ENCODE assay signal across 25 cellular contexts in the genomic region with DNA sequence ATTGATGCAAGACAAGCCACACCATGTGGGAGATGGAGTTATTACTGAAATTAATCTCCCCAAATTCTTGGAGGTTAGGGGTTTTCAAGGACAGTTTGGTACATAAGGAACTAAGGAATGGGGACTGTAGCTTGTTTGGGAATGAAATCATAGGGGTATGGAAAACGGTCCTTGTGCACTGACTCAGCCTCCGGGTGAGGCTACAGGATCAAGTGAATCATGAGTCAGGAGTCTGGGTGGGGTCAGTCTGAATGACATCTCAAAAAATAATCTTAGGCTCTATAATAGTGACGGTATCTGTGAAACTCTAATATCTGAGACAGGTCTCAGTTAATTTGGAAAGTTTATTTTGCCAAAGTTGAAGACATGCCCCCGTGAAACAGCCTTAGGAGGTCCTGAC.
DNase-seq lines count a peak whose midpoint lies in the region; ATAC-seq, FAIRE-seq and TF ChIP-seq lines count a peak whose summit lies in the region.
"Had no signal": no experiment of that assay in that cellular context is flagged by ENCODE, and none has a peak within 500 bp of the region (broad histone marks: within the 10 kb centered on the region; RNA-seq: fewer than 3 reads in every experiment).

No MANE protein-coding gene starts in this region.

- no peaks in the 10 kb centered on the region for H3K79me2 ChIP-seq in astrocyte (ENCODE audit: insufficient read depth, low read length)
- no peaks in the 10 kb centered on the region for H3K79me2 ChIP-seq in smooth muscle cell (ENCODE audit: low read depth)

- H4K20me1 ChIP-seq in astrocyte (ENCODE audit: insufficient read depth, low read length) (no peaks in the 10 kb centered on the region), smooth muscle cell (ENCODE audit: low read depth) (no peaks in the 10 kb centered on the region)

- FAIRE-seq in A549 (lab: Jason Lieb, UNC) = peak; percentile 95
- no peak for FAIRE-seq in astrocyte (lab: Jason Lieb, UNC)

- H3K4me2 ChIP-seq in A549 = no peak overlapping the region
- no peak overlapping the region for H3K4me2 ChIP-seq in astrocyte (ENCODE audit: low read length)
- no peak overlapping the region for H3K4me2 ChIP-seq in smooth muscle cell
- H3K4me2 ChIP-seq: KMS-11 had no signal

- no peaks in the 10 kb centered on the region for H3K36me3 Mint-ChIP-seq in astrocyte (ENCODE audit: low read depth, unreplicated experiment)
- no peaks in the 10 kb centered on the region for H3K36me3 Mint-ChIP-seq in effector memory CD8-positive, alpha-beta T cell (ENCODE audit: insufficient read depth)
- H3K36me3 Mint-ChIP-seq: activated CD8-positive, alpha-beta memory T cell treated with anti-CD3 and anti-CD28 coated beads, Interleukin-2, amount 10 ng/mL, durations not matched to agents 7 days and 5 days; natural killer cell; T-cell had no signal

- 6% methylated on average over 4 of the region's 4 CpGs for WGBS in A549 (ENCODE audit: missing lambda C conversion rate)
- WGBS in smooth muscle cell (ENCODE audit: low lambda C conversion rate) = 73% methylated on average over 4 of the region's 4 CpGs

- no peaks in the 10 kb centered on the region for H3F3A ChIP-seq in smooth muscle cell (ENCODE audit: low read depth)

- no peak overlapping the region for H2AFZ ChIP-seq in astrocyte (ENCODE audit: low read depth, low read length)
- H2AFZ ChIP-seq in smooth muscle cell (ENCODE audit: low read depth) = no peak overlapping the region

- no peak overlapping the region for H3K27ac ChIP-seq in A549
- no peak overlapping the region for H3K27ac ChIP-seq in astrocyte (ENCODE audit: low read depth, low read length)
- H3K27ac ChIP-seq in foreskin keratinocyte = peak overlapping the region; percentile 97
- no peak overlapping the region for H3K27ac ChIP-seq in smooth muscle cell (ENCODE audit: low read depth)
- H3K27ac ChIP-seq: C4-2B, KMS-11, ovary, right atrium auricular region, tibial nerve had no signal

- TF ChIP-seq EP300 in A549 (IDR thresholded peaks at IDR 0.05) = no peak

- DNase-seq in A549 (ENCODE audit: low read depth in 1 of 2, low spot score in 1 of 2) (peak in 1 of 2 experiments; percentile 4), HS-27A (ENCODE audit: low read depth) (peak; percentile 48), astrocyte (ENCODE audit: low read depth) (peak; percentile 3), foreskin keratinocyte (peak; percentile 34 to 68), smooth muscle cell (lab: John Stamatoyannopoulos, UW; ENCODE audit: unreplicated experiment) (no peak), SIG-M5 (lab: John Stamatoyannopoulos, UW) (no peak)
- DNase-seq in effector memory CD8-positive, alpha-beta T cell = no peak
- DNase-seq: activated CD4-positive, alpha-beta T cell treated with anti-CD3 and anti-CD28 coated beads for 4 hours; activated CD8-positive, alpha-beta memory T cell treated with anti-CD3 and anti-CD28 coated beads, Interleukin-2, amount 10 ng/mL, durations not matched to agents 7 days and 5 days; activated naive CD4-positive, alpha-beta T cell treated with anti-CD3 and anti-CD28 coated beads, Interleukin-2, amount 50 U/mL, for 16 hours; left cardiac atrium; natural killer cell; NCI-H1694 treated with DMSO at 0.1 percent for 48 hours; NCI-H69; ovary; SHP77 treated with DMSO at 0.1 percent for 48 hours; stimulated activated naive CD8-positive, alpha-beta T cell treated with anti-CD3 and anti-CD28 coated beads, Interleukin-15, amount 100 ng/mL, for 72 hours; T-cell had no signal

- H3K4me1 Mint-ChIP-seq in astrocyte (ENCODE audit: low read depth, unreplicated experiment) = no peaks in the 10 kb centered on the region
- no peaks in the 10 kb centered on the region for H3K4me1 Mint-ChIP-seq in effector memory CD8-positive, alpha-beta T cell (ENCODE audit: low read depth in 2 of 2)
- H3K4me1 Mint-ChIP-seq: activated CD8-positive, alpha-beta memory T cell treated with anti-CD3 and anti-CD28 coated beads, Interleukin-2, amount 10 ng/mL, durations not matched to agents 7 days and 5 days; natural killer cell; stimulated activated naive CD8-positive, alpha-beta T cell treated with anti-CD3 and anti-CD28 coated beads, Interleukin-15, amount 100 ng/mL, for 72 hours; T-cell had no signal

- no peak overlapping the region for H3K4me3 Mint-ChIP-seq in astrocyte (ENCODE audit: unreplicated experiment)
- H3K4me3 Mint-ChIP-seq in effector memory CD8-positive, alpha-beta T cell = no peak overlapping the region
- H3K4me3 Mint-ChIP-seq: activated CD8-positive, alpha-beta memory T cell treated with anti-CD3 and anti-CD28 coated beads, Interleukin-2, amount 10 ng/mL, durations not matched to agents 7 days and 5 days; activated T-helper 1 cell treated with anti-CD3 and anti-CD28 coated beads, Interleukin-12 subunit alpha, Interleukin-12 subunit beta, Interleukin-2, Interleukin-4 antibody, amounts not matched to agents 30 ng/mL and 10 ng/mL and 1 ng/mL, durations not matched to agents 14 hours and 24 hours and 36 hours; natural killer cell; stimulated activated naive CD8-positive, alpha-beta T cell treated with anti-CD3 and anti-CD28 coated beads, Interleukin-15, amount 100 ng/mL, for 72 hours; T-cell had no signal

- H3K36me3 ChIP-seq in astrocyte (ENCODE audit: insufficient read depth, low read length) = no peaks in the 10 kb centered on the region
- H3K36me3 ChIP-seq in smooth muscle cell (ENCODE audit: low read depth) = no peaks in the 10 kb centered on the region
- H3K36me3 ChIP-seq: HAP-1, ovary, right atrium auricular region, tibial nerve had no signal

- no peak for TF ChIP-seq RAD21 in A549 (conservative IDR thresholded peaks at IDR 0.05 in 1 of 2, IDR thresholded peaks at IDR 0.05 in 1 of 2)

- no peaks in the 10 kb centered on the region for H3K27me3 ChIP-seq in astrocyte (ENCODE audit: insufficient read depth, low read length)
- H3K27me3 ChIP-seq in foreskin keratinocyte = no peaks in the 10 kb centered on the region
- H3K27me3 ChIP-seq in smooth muscle cell (ENCODE audit: low read depth) = no peaks in the 10 kb centered on the region
- H3K27me3 ChIP-seq: ovary, right atrium auricular region, tibial nerve had no signal

- no peaks in the 10 kb centered on the region for H3K9me3 ChIP-seq in A549
- H3K9me3 ChIP-seq in astrocyte (ENCODE audit: insufficient read depth, low read depth, low read length) = no peaks in the 10 kb centered on the region
- H3K9me3 ChIP-seq in smooth muscle cell (replicated peaks; ENCODE audit: low read depth) = peaks cover 7% of the 10 kb centered on the region
- H3K9me3 ChIP-seq: HAP-1, ovary, tibial nerve had no signal

- H3K27me3 Mint-ChIP-seq in astrocyte (ENCODE audit: low read depth, unreplicated experiment) = no peaks in the 10 kb centered on the region
- no peaks in the 10 kb centered on the region for H3K27me3 Mint-ChIP-seq in effector memory CD8-positive, alpha-beta T cell
- H3K27me3 Mint-ChIP-seq: activated CD8-positive, alpha-beta memory T cell treated with anti-CD3 and anti-CD28 coated beads, Interleukin-2, amount 10 ng/mL, durations not matched to agents 7 days and 5 days; stimulated activated naive CD8-positive, alpha-beta T cell treated with anti-CD3 and anti-CD28 coated beads, Interleukin-15, amount 100 ng/mL, for 72 hours had no signal

- TF ChIP-seq CTCF in A549 (IDR thresholded peaks at IDR 0.05) (no peak), astrocyte (IDR thresholded peaks at IDR 0.05; ENCODE audit: insufficient read depth, low read depth, low read length) (no peak), foreskin keratinocyte (conservative IDR thresholded peaks at IDR 0.05) (peak; percentile 7), smooth muscle cell (IDR thresholded peaks at IDR 0.05; ENCODE audit: borderline replicate concordance, insufficient read depth, poor library complexity, severe bottlenecking) (no peak)

- H3K27ac Mint-ChIP-seq in astrocyte (ENCODE audit: unreplicated experiment) = no peak overlapping the region
- no peak overlapping the region for H3K27ac Mint-ChIP-seq in effector memory CD8-positive, alpha-beta T cell
- H3K27ac Mint-ChIP-seq: activated CD8-positive, alpha-beta memory T cell treated with anti-CD3 and anti-CD28 coated beads, Interleukin-2, amount 10 ng/mL, durations not matched to agents 7 days and 5 days; activated T-helper 1 cell treated with anti-CD3 and anti-CD28 coated beads, Interleukin-12 subunit alpha, Interleukin-12 subunit beta, Interleukin-2, Interleukin-4 antibody, amounts not matched to agents 30 ng/mL and 10 ng/mL and 1 ng/mL, durations not matched to agents 14 hours and 24 hours and 36 hours; natural killer cell; stimulated activated naive CD8-positive, alpha-beta T cell treated with anti-CD3 and anti-CD28 coated beads, Interleukin-15, amount 100 ng/mL, for 72 hours; T-cell had no signal

- no peak for TF ChIP-seq POLR2A in A549 (IDR thresholded peaks at IDR 0.05; ENCODE audit: low read length)

- POLR2A ChIA-PET in A549 (lab: Yijun Ruan, JAX) = no interaction called here

- H3K4me1 ChIP-seq in A549 = no peaks in the 10 kb centered on the region
- H3K4me1 ChIP-seq in astrocyte (ENCODE audit: insufficient read depth, low read length) = no peaks in the 10 kb centered on the region
- H3K4me1 ChIP-seq in foreskin keratinocyte = peaks cover 11% of the 10 kb centered on the region
- H3K4me1 ChIP-seq in smooth muscle cell (ENCODE audit: low read depth) = no peaks in the 10 kb centered on the region
- H3K4me1 ChIP-seq: HAP-1, right atrium auricular region, tibial nerve had no signal

- ATAC-seq in A549 = peak in 1 of 2 experiments; percentile 54; a peak in 1 of 6 replicates
- peak; percentile 99 for ATAC-seq in foreskin keratinocyte
- ATAC-seq in GM19023 (IDR thresholded peaks at IDR 0.05; ENCODE audit: unreplicated experiment) = no peak
- no peak for ATAC-seq in effector memory CD8-positive, alpha-beta T cell (replicated peaks)
- ATAC-seq: activated CD8-positive, alpha-beta memory T cell treated with anti-CD3 and anti-CD28 coated beads, Interleukin-2, amount 10 ng/mL, durations not matched to agents 7 days and 5 days; left cardiac atrium; natural killer cell; stimulated activated naive CD8-positive, alpha-beta T cell treated with anti-CD3 and anti-CD28 coated beads, Interleukin-15, amount 100 ng/mL, for 72 hours; T-cell had no signal

- H3K9me3 Mint-ChIP-seq in astrocyte (ENCODE audit: unreplicated experiment) = peaks cover 2% of the 10 kb centered on the region
- no peaks in the 10 kb centered on the region for H3K9me3 Mint-ChIP-seq in effector memory CD8-positive, alpha-beta T cell
- H3K9me3 Mint-ChIP-seq: natural killer cell had no signal

- H3K9ac ChIP-seq in astrocyte (ENCODE audit: low read length) (no peak overlapping the region), smooth muscle cell (ENCODE audit: low read depth) (no peak overlapping the region)
- H3K9ac ChIP-seq: KMS-11 had no signal

- CTCF ChIA-PET in A549 (lab: Yijun Ruan, JAX) = no interaction called here

- H3K4me3 ChIP-seq in A549 = no peak overlapping the region
- no peak overlapping the region for H3K4me3 ChIP-seq in astrocyte (ENCODE audit: insufficient read depth, low read depth, low read length)
- H3K4me3 ChIP-seq in smooth muscle cell = no peak overlapping the region
- H3K4me3 ChIP-seq: HAP-1, ovary, right atrium auricular region, tibial nerve had no signal

TF ChIP-seq in A549, 52 proteins besides CTCF, POLR2A, EP300 and RAD21 (continues in another document):
- no peak for TF ChIP-seq CBX2 (IDR thresholded peaks at IDR 0.05; ENCODE audit: borderline replicate concordance, low read depth)
- no peak for TF ChIP-seq NR3C1 (IDR thresholded peaks at IDR 0.05)

Comparison
In these comparisons a context has a peak if more than half of its experiments do, and no peak if none do; other contexts are left out.
1. DNase-seq: peak in HS-27A (single experiment), astrocyte (single experiment) and foreskin keratinocyte (2 of 2); none in smooth muscle cell (single experiment), effector memory CD8-positive, alpha-beta T cell (0 of 3) and SIG-M5 (single experiment).